20 cellular contexts compared by ENCODE assay signal in the genomic region with DNA sequence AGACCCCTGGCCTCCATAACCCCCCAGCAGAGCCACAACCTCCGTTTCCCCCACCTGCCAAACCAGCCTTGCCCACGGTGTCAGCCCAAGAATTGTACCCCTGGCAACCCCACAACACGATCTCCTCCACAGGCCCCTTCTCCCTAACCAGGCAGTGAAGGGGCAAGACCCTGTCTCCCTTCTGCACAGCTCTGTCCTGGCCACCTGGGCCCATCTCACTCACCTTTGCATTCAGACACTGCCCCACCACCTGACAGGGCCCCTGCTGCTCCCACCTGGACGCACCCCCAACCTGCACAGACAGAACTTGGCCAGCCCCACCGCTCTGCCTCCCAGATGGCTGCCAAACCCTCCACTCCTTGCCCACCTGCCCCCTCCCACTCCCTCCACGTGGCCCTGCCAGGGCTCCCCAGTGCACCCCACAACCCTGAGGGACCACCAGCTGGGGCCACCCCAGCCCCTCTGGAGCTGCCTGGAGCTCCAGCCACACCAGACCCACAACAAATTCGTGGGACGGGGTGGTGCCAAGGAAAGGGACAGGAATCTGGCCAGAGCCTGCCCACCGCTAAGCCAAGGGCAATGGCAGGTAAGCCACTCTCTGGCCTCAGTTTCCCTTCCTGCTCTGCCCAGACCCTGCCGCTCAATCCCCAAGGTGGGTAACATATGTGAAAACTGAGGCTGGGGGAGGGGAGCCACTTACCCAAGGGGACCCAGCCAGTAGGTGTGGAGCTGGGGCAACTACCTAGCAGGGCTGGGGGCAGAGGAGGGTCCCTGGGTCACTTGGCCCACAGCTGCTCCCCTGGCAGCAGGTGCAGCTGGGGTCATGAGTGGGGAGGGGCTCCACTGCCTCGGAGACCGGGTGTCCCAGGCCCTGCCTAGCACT. TPM values are rescaled to one million over a fixed set of nuclear protein-coding genes. Genes with fewer than 3 reads are reported as not detected.
DNase-seq lines count a peak whose midpoint lies in the region; ATAC-seq and TF ChIP-seq lines count a peak whose summit lies in the region.
"Had no signal": no experiment of that assay in that cellular context is flagged by ENCODE, and none has a peak within 500 bp of the region (broad histone marks: within the 10 kb centered on the region; RNA-seq: fewer than 3 reads in every experiment).

No MANE protein-coding gene starts in this region.

- H3K4me1 Mint-ChIP-seq in activated CD4-positive, alpha-beta memory T cell treated with anti-CD3 and anti-CD28 coated beads for 36 hours (ENCODE audit: low read depth) = no peaks in the 10 kb centered on the region

- no peak overlapping the region for H2AFZ ChIP-seq in osteoblast (ENCODE audit: low read length)

- H3K36me3 ChIP-seq in WERI-Rb-1 (no peaks in the 10 kb centered on the region), osteoblast (ENCODE audit: insufficient read depth, low read length) (no peaks in the 10 kb centered on the region), upper lobe of right lung (no peaks in the 10 kb centered on the region)

- peaks cover 7% of the 10 kb centered on the region for H3K27me3 Mint-ChIP-seq in activated CD4-positive, alpha-beta memory T cell treated with anti-CD3 and anti-CD28 coated beads for 36 hours

- no peak overlapping the region for H3K4me2 ChIP-seq in osteoblast (ENCODE audit: insufficient read depth, low read length)

- no peaks in the 10 kb centered on the region for H3K9me3 Mint-ChIP-seq in activated CD4-positive, alpha-beta memory T cell treated with anti-CD3 and anti-CD28 coated beads for 36 hours
- H3K9me3 Mint-ChIP-seq: dendritic cell treated with granulocyte-macrophage colony-stimulating factor and Interleukin-4, amounts not matched to agents 40 ng/mL and 50 ng/mL, for 4 days had no signal

- H3K27ac ChIP-seq in WERI-Rb-1 (no peak overlapping the region), osteoblast (ENCODE audit: low read depth, low read length) (no peak overlapping the region), upper lobe of right lung (peak overlapping the region; percentile 42)
- H3K27ac ChIP-seq: HL-60 had no signal

- H3K27me3 ChIP-seq in WERI-Rb-1 (ENCODE audit: insufficient read depth, low read depth, severe bottlenecking) (no peaks in the 10 kb centered on the region), osteoblast (ENCODE audit: insufficient read depth, low read length) (no peaks in the 10 kb centered on the region), upper lobe of right lung (peaks cover 10% of the 10 kb centered on the region)

- H3K79me2 ChIP-seq in osteoblast (ENCODE audit: insufficient read depth, low read length) = peaks cover 4% of the 10 kb centered on the region

- ATAC-seq in Right ventricle myocardium superior (ENCODE audit: poor library complexity) (no peak), upper lobe of right lung (no peak), HG03469 (IDR thresholded peaks at IDR 0.05; ENCODE audit: unreplicated experiment) (no peak)
- ATAC-seq: stimulated activated naive CD8-positive, alpha-beta T cell treated with anti-CD3 and anti-CD28 coated beads, Interleukin-15, Interleukin-2, amounts not matched to agents 100 U/mL and 50 U/mL, for 24 hours had no signal

- H3K36me3 Mint-ChIP-seq in activated CD4-positive, alpha-beta memory T cell treated with anti-CD3 and anti-CD28 coated beads for 36 hours = no peaks in the 10 kb centered on the region

- H3K4me3 ChIP-seq in WERI-Rb-1 (ENCODE audit: low read depth, low read length) = no peak overlapping the region
- H3K4me3 ChIP-seq in osteoblast (ENCODE audit: insufficient read depth, low read length) = no peak overlapping the region
- no peak overlapping the region for H3K4me3 ChIP-seq in upper lobe of right lung
- H3K4me3 ChIP-seq: lung had no signal

- intact Hi-C loops in Right ventricle myocardium superior (cut with DNase I) = no loop called here
- intact Hi-C loops in upper lobe of right lung (cut with DNase I) = loop anchor here (5.0 kb wide), 1 partner anchor 76 kb away; no protein-coding TSS in a partner anchor
- intact Hi-C loops in activated CD4-positive, alpha-beta memory T cell treated with anti-CD3 and anti-CD28 coated beads for 36 hours (cut with micrococcal nuclease) = no loop called here

- H3K9me3 ChIP-seq in WERI-Rb-1 (ENCODE audit: severe bottlenecking) (no peaks in the 10 kb centered on the region), osteoblast (ENCODE audit: low read depth, low read length) (no peaks in the 10 kb centered on the region), upper lobe of right lung (no peaks in the 10 kb centered on the region)

- DNase-seq in WERI-Rb-1 (peak; percentile 11), Right ventricle myocardium superior (peak; percentile 30), osteoblast (ENCODE audit: insufficient read length, low spot score, missing footprints) (peak; percentile 21), upper lobe of right lung (no peak), GM19240 (ENCODE audit: insufficient read length, low spot score) (no peak)
- DNase-seq in activated CD4-positive, alpha-beta memory T cell treated with anti-CD3 and anti-CD28 coated beads for 36 hours = no peak
- DNase-seq: activated CD4-positive, CD25-positive, alpha-beta regulatory T cell treated with anti-CD3 and anti-CD28 coated beads, Interleukin-2, amount 50 U/mL, for 72 hours; activated CD8-positive, alpha-beta memory T cell treated with anti-CD3 and anti-CD28 coated beads, Interleukin-2, amount 50 U/mL, for 48 hours; activated naive CD4-positive, alpha-beta T cell; KG1; NCI-H1105 treated with DMSO at 0.1 percent for 48 hours; NCI-H2227 treated with DMSO at 0.1 percent for 48 hours; SHP77; small intestine; stimulated activated naive CD8-positive, alpha-beta T cell treated with anti-CD3 and anti-CD28 coated beads, Interleukin-15, Interleukin-2, amounts not matched to agents 100 U/mL and 50 U/mL, for 24 hours; T-helper 2 cell had no signal

- H4K20me1 ChIP-seq in osteoblast (ENCODE audit: insufficient read depth, low read length) = no peaks in the 10 kb centered on the region

- CTCF ChIA-PET in activated CD4-positive, alpha-beta memory T cell treated with anti-CD3 and anti-CD28 coated beads for 36 hours (lab: Charles Lee) = no interaction called here

- H3K27ac Mint-ChIP-seq in activated CD4-positive, alpha-beta memory T cell treated with anti-CD3 and anti-CD28 coated beads for 36 hours = no peak overlapping the region
- H3K27ac Mint-ChIP-seq: dendritic cell treated with granulocyte-macrophage colony-stimulating factor and Interleukin-4, amounts not matched to agents 40 ng/mL and 50 ng/mL, for 4 days had no signal

- H3K4me3 Mint-ChIP-seq in activated CD4-positive, alpha-beta memory T cell treated with anti-CD3 and anti-CD28 coated beads for 36 hours = no peak overlapping the region
- H3K4me3 Mint-ChIP-seq: dendritic cell treated with granulocyte-macrophage colony-stimulating factor and Interleukin-4, amounts not matched to agents 40 ng/mL and 50 ng/mL, for 4 days had no signal

- TF ChIP-seq CTCF in WERI-Rb-1 (IDR thresholded peaks at IDR 0.05; ENCODE audit: low read depth, low read length) (no peak), osteoblast (IDR thresholded peaks at IDR 0.05; ENCODE audit: extremely low read depth, low read depth, low read length) (no peak), upper lobe of right lung (IDR thresholded peaks at IDR 0.05) (no peak)

- POLR2A ChIA-PET in activated CD4-positive, alpha-beta memory T cell treated with anti-CD3 and anti-CD28 coated beads for 36 hours (lab: Charles Lee) = interaction anchor here (0.9 kb wide), 1 partner anchor 80 kb away, joined by 3 read pairs; no protein-coding TSS in a partner anchor

- H3K4me1 ChIP-seq in osteoblast (ENCODE audit: insufficient read depth, low read length) = peaks cover 20% of the 10 kb centered on the region
- H3K4me1 ChIP-seq in upper lobe of right lung = peaks cover 33% of the 10 kb centered on the region

RNA-seq across cellular contexts. Expression of gene AHNAK2, which starts 11.7 kb away (rescaled TPM):
- 2.6 TPM for total RNA-seq in Right ventricle myocardium superior
- total RNA-seq in osteoblast = 30.8 and 31.8 TPM in 2 replicates
- total RNA-seq in upper lobe of right lung = 13.7 TPM
- under 1 TPM; 0.02 to 0.05 TPM for total RNA-seq in activated CD4-positive, alpha-beta memory T cell treated with anti-CD3 and anti-CD28 coated beads for 36 hours

RNA-seq across cellular contexts. Expression of gene CLBA1, which starts 19.1 kb away (rescaled TPM):
- total RNA-seq in Right ventricle myocardium superior = 1.5 TPM
- total RNA-seq in osteoblast = 11.5 and 12.3 TPM in 2 replicates
- total RNA-seq in upper lobe of right lung = 6.9 TPM
- 1 to 10 TPM in 1 of 2 experiments, under 1 TPM in 1; 0.78 to 1.2 TPM for total RNA-seq in activated CD4-positive, alpha-beta memory T cell treated with anti-CD3 and anti-CD28 coated beads for 36 hours

RNA-seq across cellular contexts. Expression of gene PLD4, which starts 41.8 kb away (rescaled TPM):
- total RNA-seq in Right ventricle myocardium superior (0.13 TPM), osteoblast (not detected in 2 replicates), upper lobe of right lung (3.1 TPM)
- total RNA-seq in activated CD4-positive, alpha-beta memory T cell treated with anti-CD3 and anti-CD28 coated beads for 36 hours = not detected

RNA-seq across cellular contexts. Expression of gene CDCA4, which starts 54.4 kb away (rescaled TPM):
- total RNA-seq in Right ventricle myocardium superior (1.6 TPM), osteoblast (13.3 and 13.8 TPM in 2 replicates), upper lobe of right lung (4.1 TPM)
- total RNA-seq in activated CD4-positive, alpha-beta memory T cell treated with anti-CD3 and anti-CD28 coated beads for 36 hours = 10 to 100 TPM; 63.4 to 69.1 TPM

Comparison
In these comparisons a context has a peak if more than half of its experiments do, and no peak if none do; other contexts are left out.
1. DNase-seq: peak in WERI-Rb-1 (single experiment), Right ventricle myocardium superior (single experiment) and osteoblast (single experiment); none in upper lobe of right lung (single experiment), activated CD4-positive, alpha-beta memory T cell treated with anti-CD3 and anti-CD28 coated beads for 36 hours (single experiment) and GM19240 (single experiment).